ENCODE assay signal across 30 cellular contexts in the genomic region with DNA sequence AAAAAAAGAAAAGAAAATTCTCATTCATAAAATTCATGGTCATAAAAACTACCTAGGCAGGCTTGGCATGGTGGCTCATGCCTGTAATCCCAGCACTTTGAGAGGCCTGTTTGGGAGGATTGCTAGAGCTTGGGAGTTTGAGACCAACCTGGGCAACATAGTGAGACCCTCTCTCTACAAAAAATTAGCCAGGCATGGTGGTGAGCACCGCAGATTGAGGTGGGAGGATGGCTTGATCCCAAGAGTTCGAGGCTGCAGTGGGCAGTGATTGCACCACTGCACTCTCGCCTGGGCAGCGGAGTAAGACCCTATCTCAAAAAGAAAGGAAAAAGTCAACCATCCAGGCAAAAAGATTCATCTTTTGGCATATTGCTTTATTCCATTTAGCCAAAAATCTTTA. TPM values are rescaled to one million over a fixed set of nuclear protein-coding genes. Genes with fewer than 3 reads are reported as not detected.
"Had no signal": no experiment of that assay in that cellular context is flagged by ENCODE, and none has a peak within 500 bp of the region (broad histone marks: within the 10 kb centered on the region; RNA-seq: fewer than 3 reads in every experiment).

No MANE protein-coding gene starts in this region.

- H3K9me3 Mint-ChIP-seq: naive thymus-derived CD8-positive, alpha-beta T cell; nephron progenitor cell; neural crest cell; stimulated activated memory B cell treated with anti-CD40 and anti-IgM and Interleukin-4, amounts not matched to agents 10 μg/mL and 1 μg/mL and 100 μg/mL, for 72 hours; stimulated activated naive CD8-positive, alpha-beta T cell treated with anti-CD3 and anti-CD28 coated beads, Interleukin-15, amount 100 ng/mL, for 72 hours; type B pancreatic cell had no signal

- H3K4me2 ChIP-seq: smooth muscle cell had no signal

- H3K4me3 ChIP-seq: pancreas, psoas muscle, right lobe of liver, sigmoid colon, smooth muscle cell, spleen, suprapubic skin, testis, tibial artery, transverse colon, upper lobe of right lung, uterus had no signal

- H3K27me3 Mint-ChIP-seq: natural killer cell treated with Interleukin-12 subunit alpha and Interleukin-12 subunit beta and Interleukin-15 and Interleukin-18, amount 100 ng/mL, for 72 hours; stimulated activated memory B cell treated with anti-CD40 and anti-IgM and Interleukin-4, amounts not matched to agents 10 μg/mL and 1 μg/mL and 100 μg/mL, for 72 hours; type B pancreatic cell had no signal

- H3K4me1 Mint-ChIP-seq: naive thymus-derived CD8-positive, alpha-beta T cell; stimulated activated memory B cell treated with anti-CD40 and anti-IgM and Interleukin-4, amounts not matched to agents 10 μg/mL and 1 μg/mL and 100 μg/mL, for 72 hours; stimulated activated naive CD8-positive, alpha-beta T cell treated with anti-CD3 and anti-CD28 coated beads, Interleukin-15, amount 100 ng/mL, for 72 hours had no signal

- H3K4me3 Mint-ChIP-seq: naive thymus-derived CD8-positive, alpha-beta T cell; natural killer cell treated with Interleukin-12 subunit alpha and Interleukin-12 subunit beta and Interleukin-15 and Interleukin-18, amount 100 ng/mL, for 72 hours; nephron progenitor cell; neural crest cell; stimulated activated memory B cell treated with anti-CD40 and anti-IgM and Interleukin-4, amounts not matched to agents 10 μg/mL and 1 μg/mL and 100 μg/mL, for 72 hours; stimulated activated naive CD8-positive, alpha-beta T cell treated with anti-CD3 and anti-CD28 coated beads, Interleukin-15, amount 100 ng/mL, for 72 hours; type B pancreatic cell had no signal

- H3K27ac ChIP-seq: neutrophil, pancreas, psoas muscle, right lobe of liver, sigmoid colon, spleen, suprapubic skin, testis, tibial artery, transverse colon, upper lobe of right lung, uterus had no signal

- H3K4me1 ChIP-seq: pancreas, psoas muscle, spleen, testis, tibial artery, upper lobe of right lung had no signal

- ATAC-seq: naive thymus-derived CD8-positive, alpha-beta T cell; natural killer cell treated with Interleukin-12 subunit alpha and Interleukin-12 subunit beta and Interleukin-15 and Interleukin-18, amount 100 ng/mL, for 72 hours; pancreas; psoas muscle; right cardiac atrium; right lobe of liver; stimulated activated memory B cell treated with anti-CD40 and anti-IgM and Interleukin-4, amounts not matched to agents 10 μg/mL and 1 μg/mL and 100 μg/mL, for 72 hours; stimulated activated naive CD8-positive, alpha-beta T cell treated with anti-CD3 and anti-CD28 coated beads, Interleukin-15, amount 100 ng/mL, for 72 hours; stimulated activated naive CD8-positive, alpha-beta T cell treated with anti-CD3 and anti-CD28 coated beads, Interleukin-15, Interleukin-2, amounts not matched to agents 100 U/mL and 50 U/mL, for 24 hours; upper lobe of right lung had no signal

- H3K36me3 Mint-ChIP-seq: naive thymus-derived CD8-positive, alpha-beta T cell; natural killer cell treated with Interleukin-12 subunit alpha and Interleukin-12 subunit beta and Interleukin-15 and Interleukin-18, amount 100 ng/mL, for 72 hours; stimulated activated memory B cell treated with anti-CD40 and anti-IgM and Interleukin-4, amounts not matched to agents 10 μg/mL and 1 μg/mL and 100 μg/mL, for 72 hours had no signal

- DNase-seq: naive thymus-derived CD8-positive, alpha-beta T cell; nephron progenitor cell; nucleus accumbens; pancreas; psoas muscle; right cardiac atrium; right lobe of liver; sigmoid colon; spleen; stimulated activated CD4-positive, alpha-beta T cell treated with anti-CD3 and anti-CD28 coated beads, Interleukin-12 subunit alpha, Interleukin-12 subunit beta, amount 100 ng/mL, for 4 hours; stimulated activated CD4-positive, alpha-beta T cell treated with anti-CD3 and anti-CD28 coated beads, Interleukin-1b, Interleukin-23, amount 100 ng/mL, for 48 hours; stimulated activated CD4-positive, alpha-beta T cell treated with anti-CD3 and anti-CD28 coated beads, Interleukin-4, amount 100 ng/mL, for 1 hour; stimulated activated CD4-positive, alpha-beta T cell treated with anti-CD3 and anti-CD28 coated beads, Interleukin-4, amount 100 ng/mL, for 4 hours; stimulated activated CD8-positive, alpha-beta memory T cell treated with anti-CD3 and anti-CD28 coated beads, Interleukin-4, amount 100 ng/mL, for 48 hours; stimulated activated naive CD4-positive, alpha-beta T cell; stimulated activated naive CD8-positive, alpha-beta T cell treated with anti-CD3 and anti-CD28 coated beads, Interleukin-15, amount 100 ng/mL, for 72 hours; stimulated activated naive CD8-positive, alpha-beta T cell treated with anti-CD3 and anti-CD28 coated beads, Interleukin-15, Interleukin-2, amounts not matched to agents 100 U/mL and 50 U/mL, for 24 hours; substantia nigra; testis; tibial artery; transverse colon; upper lobe of right lung; uterus had no signal

- H3K27me3 ChIP-seq: neutrophil, pancreas, right lobe of liver, sigmoid colon, spleen, suprapubic skin, testis, tibial artery, transverse colon, upper lobe of right lung, uterus had no signal

- H3K36me3 ChIP-seq: neutrophil, pancreas, right lobe of liver, spleen, suprapubic skin, transverse colon, uterus had no signal

- H3K9me3 ChIP-seq: neutrophil, pancreas, psoas muscle, right lobe of liver, sigmoid colon, spleen, suprapubic skin, testis, tibial artery, transverse colon, upper lobe of right lung, uterus had no signal

- H3K27ac Mint-ChIP-seq: naive thymus-derived CD8-positive, alpha-beta T cell; natural killer cell treated with Interleukin-12 subunit alpha and Interleukin-12 subunit beta and Interleukin-15 and Interleukin-18, amount 100 ng/mL, for 72 hours; stimulated activated memory B cell treated with anti-CD40 and anti-IgM and Interleukin-4, amounts not matched to agents 10 μg/mL and 1 μg/mL and 100 μg/mL, for 72 hours; stimulated activated naive CD8-positive, alpha-beta T cell treated with anti-CD3 and anti-CD28 coated beads, Interleukin-15, amount 100 ng/mL, for 72 hours; type B pancreatic cell had no signal

RNA-seq across cellular contexts. Expression of a gene that starts 58.5 kb away (rescaled TPM):
- total RNA-seq: naive thymus-derived CD8-positive, alpha-beta T cell had no signal
